In genomic region chr5:120749737-120750136, GRCh38 we compare ENCODE assay signal across 17 cellular contexts.
DNase-seq lines count a peak whose midpoint lies in the region; ATAC-seq and TF ChIP-seq lines count a peak whose summit lies in the region.
"Had no signal": no experiment of that assay in that cellular context is flagged by ENCODE, and none has a peak within 500 bp of the region (broad histone marks: within the 10 kb centered on the region; RNA-seq: fewer than 3 reads in every experiment).

No MANE protein-coding gene starts in this region.

- H3K36me3 ChIP-seq in IMR-90 (ENCODE audit: control insufficient read depth, insufficient read depth, low read length): no peaks in the 10 kb centered on the region

- TF ChIP-seq POLR2A in IMR-90 (IDR thresholded peaks at IDR 0.05; ENCODE audit: low read depth, low read length): no peak
- TF ChIP-seq POLR2A in lower leg skin (IDR thresholded peaks at IDR 0.05): no peak

- no peak overlapping the region for H3K4ac ChIP-seq in IMR-90 (ENCODE audit: low read depth, low read length)

- ATAC-seq in IMR-90 (ENCODE audit: low read depth): no peak
- ATAC-seq: A549, HCT116 had no signal

- BruUV-seq in IMR-90 (replicated peaks; lab: Mats Ljungman, UMichigan): no TSS peak

- H2BK15ac ChIP-seq in IMR-90 (ENCODE audit: low read depth, low read length): no peak overlapping the region

- POLR2A ChIA-PET in IMR-90 (lab: Charles Lee; ENCODE audit: unreplicated experiment): no interaction called here

- no peak overlapping the region for H2AK9ac ChIP-seq in IMR-90 (replicated peaks; ENCODE audit: low read depth, low read length, poor library complexity)

- H3K9me1 ChIP-seq in IMR-90 (ENCODE audit: insufficient read depth, low read length): no peaks in the 10 kb centered on the region

- H4K91ac ChIP-seq in IMR-90 (ENCODE audit: insufficient read depth, low read depth, low read length): no peak overlapping the region

- H3K27me3 ChIP-seq in IMR-90 (ENCODE audit: control insufficient read depth, insufficient read depth, low read length): no peaks in the 10 kb centered on the region

- H3K18ac ChIP-seq in IMR-90 (ENCODE audit: low read depth, low read length): no peak overlapping the region

- H3K23ac ChIP-seq in IMR-90 (ENCODE audit: low read depth, low read length): no peak overlapping the region

- no peaks in the 10 kb centered on the region for H3K9me3 ChIP-seq in IMR-90 (ENCODE audit: control insufficient read depth, insufficient read depth, low read length)
- H3K9me3 ChIP-seq: A549 had no signal

- H3K4me2 ChIP-seq in IMR-90 (ENCODE audit: low read depth, low read length): no peak overlapping the region
- H3K4me2 ChIP-seq: A549 had no signal

- H4K20me1 ChIP-seq in IMR-90 (ENCODE audit: insufficient read depth, low read length): no peaks in the 10 kb centered on the region

- H3K79me1 ChIP-seq in IMR-90 (ENCODE audit: low read depth in 1 of 2, low read length in 2 of 2): no peaks in the 10 kb centered on the region

- H4K5ac ChIP-seq in IMR-90 (ENCODE audit: low read depth, low read length): no peak overlapping the region

- no peak overlapping the region for H3K56ac ChIP-seq in IMR-90 (ENCODE audit: extremely low read depth, insufficient read depth, low read length)

- no peak overlapping the region for H2AK5ac ChIP-seq in IMR-90 (ENCODE audit: low read depth, low read length)

- TF ChIP-seq CTCF in IMR-90 (conservative IDR thresholded peaks at IDR 0.05; ENCODE audit: low read depth, low read length) (no peak), astrocyte of the spinal cord (IDR thresholded peaks at IDR 0.05; ENCODE audit: low read depth, low read length) (no peak), lower leg skin (IDR thresholded peaks at IDR 0.05) (no peak)

- H3K4me3 ChIP-seq in IMR-90 (ENCODE audit: insufficient read depth, low read depth, low read length): no peak overlapping the region
- H3K4me3 ChIP-seq in astrocyte of the spinal cord (ENCODE audit: low read depth, low read length): no peak overlapping the region
- H3K4me3 ChIP-seq in lower leg skin (ENCODE audit: low read depth, poor library complexity, severe bottlenecking): no peak overlapping the region
- H3K4me3 ChIP-seq: A549 had no signal

- H2BK20ac ChIP-seq in IMR-90 (ENCODE audit: low read depth, low read length): no peak overlapping the region

- no peak overlapping the region for H2BK120ac ChIP-seq in IMR-90 (ENCODE audit: low read depth, low read length)

- dilution Hi-C loops in IMR-90 (cut with HindIII; ENCODE audit: low sequenced_read_pairs, unreplicated experiment): no loop called here

- intact Hi-C loops in IMR-90 (cut with micrococcal nuclease) (no loop called here), lower leg skin (cut with DNase I; ENCODE audit: low total_unique reads) (no loop called here)

- H2BK5ac ChIP-seq in IMR-90 (ENCODE audit: low read depth, low read length, poor library complexity, severe bottlenecking): no peak overlapping the region

- H2AFZ ChIP-seq in IMR-90 (replicated peaks; ENCODE audit: low read length, poor library complexity): no peak overlapping the region

- H4K8ac ChIP-seq in IMR-90 (ENCODE audit: low read depth in 2 of 2, low read length in 2 of 2): no peak overlapping the region

- H3K4me1 ChIP-seq in IMR-90 (ENCODE audit: control insufficient read depth, insufficient read depth, low read length): no peaks in the 10 kb centered on the region
- H3K4me1 ChIP-seq: A549 had no signal

- CTCF ChIA-PET in IMR-90 (lab: Yijun Ruan, JAX): no interaction called here

- H3K27ac ChIP-seq in IMR-90 (ENCODE audit: insufficient read depth, low read length): no peak overlapping the region
- H3K27ac ChIP-seq: 22Rv1, A549, HL-60 had no signal

- peak; percentile 7 for DNase-seq in NCI-H526 treated with DMSO at 0.1 percent for 48 hours (lab: John Stamatoyannopoulos, UW)
- no peak for DNase-seq in NCI-H526 (lab: John Stamatoyannopoulos, UW)
- peak; percentile 3 for DNase-seq in IMR-90
- DNase-seq in astrocyte of the spinal cord (ENCODE audit: low read depth, low spot score): peak; percentile 16
- peak; percentile 40 for DNase-seq in iris pigment epithelial cell (ENCODE audit: low read depth)
- DNase-seq in lower leg skin (ENCODE audit: low spot score in 2 of 2): no peak
- no peak for DNase-seq in T-helper 9 cell
- DNase-seq: AML-193; CD4-positive, alpha-beta T cell; GDM1; GOT3; H7; HFFc6 had no signal

- TF ChIP-seq RAD21 in IMR-90 (IDR thresholded peaks at IDR 0.05; ENCODE audit: low read length): no peak

- no peak overlapping the region for H3K14ac ChIP-seq in IMR-90 (replicated peaks; ENCODE audit: low read depth, low read length)

- in situ Hi-C loops in IMR-90 (cut with MboI; ENCODE audit: low sequenced_read_pairs) (no loop called here), astrocyte of the spinal cord (cut with HindIII; ENCODE audit: low sequenced_read_pairs) (no loop called here)

- H3K9ac ChIP-seq in IMR-90 (ENCODE audit: low read depth, low read length): no peak overlapping the region

- WGBS in IMR-90 (ENCODE audit: extremely low coverage in 2 of 2, insufficient read length in 1 of 2), 2 experiments: no CpG with 5 or more reads among the region's 3 CpGs
- WGBS in lower leg skin, 2 donors: 76 to 78% methylated on average over 3 of the region's 3 CpGs

TF ChIP-seq in IMR-90, 13 proteins besides CTCF, POLR2A, EP300 and RAD21:
- no peak for TF ChIP-seq MAZ (IDR thresholded peaks at IDR 0.05; ENCODE audit: borderline replicate concordance, low read depth, low read length)
TF ChIP-seq in IMR-90: peak in this region for 0.

Comparison
In these comparisons a context has a peak if more than half of its experiments do, and no peak if none do; other contexts are left out.
1. DNase-seq: peak in NCI-H526 treated with DMSO at 0.1 percent for 48 hours (single experiment), IMR-90 (single experiment), astrocyte of the spinal cord (single experiment) and iris pigment epithelial cell (single experiment); none in NCI-H526 (0 of 2), lower leg skin (0 of 2) and T-helper 9 cell (single experiment).